ENCODE assay signal across 8 cellular contexts in genomic region chr19:5621311-5621944, GRCh38. TPM values are rescaled to one million over a fixed set of nuclear protein-coding genes. Genes with fewer than 3 reads are reported as not detected.
DNase-seq lines count a peak whose midpoint lies in the region; ATAC-seq and TF ChIP-seq lines count a peak whose summit lies in the region.

No MANE protein-coding gene starts in this region.

- ATAC-seq in left lung: no peak

- peak overlapping the region; percentile 100 for H3K4me3 Mint-ChIP-seq in T-helper 2 cell treated with Interferon-gamma antibody and Interleukin-4, amounts not matched to agents 5 μg/mL and 100 μg/mL, for 36 hours

- H3K36me3 ChIP-seq in ascending aorta: peaks cover 10 to 37% of the 10 kb centered on the region in 2 donors
- peaks cover 0 to 59% of the 10 kb centered on the region in 2 donors for H3K36me3 ChIP-seq in left lung
- H3K36me3 ChIP-seq in testis (ENCODE audit: low read depth, missing control alignments): no peaks in the 10 kb centered on the region

- intact Hi-C loops in ascending aorta (cut with DNase I) (loop anchor here (5.0 to 10.0 kb wide), 4 partner anchors 166 to 1113 kb away; partner anchors contain the start of genes DPP9, GPR108, KDM4B and TRIP10), left lung (cut with DNase I) (no loop called here), testis (cut with DNase I; ENCODE audit: low total_unique reads) (loop anchor here (5.0 kb wide), 1 partner anchor 66 kb away; no protein-coding TSS in a partner anchor)

- peak overlapping the region; percentile 90 for H3K27ac Mint-ChIP-seq in T-helper 2 cell treated with Interferon-gamma antibody and Interleukin-4, amounts not matched to agents 5 μg/mL and 100 μg/mL, for 36 hours

- no peaks in the 10 kb centered on the region for H3K9me3 ChIP-seq in ascending aorta
- no peaks in the 10 kb centered on the region for H3K9me3 ChIP-seq in left lung
- no peaks in the 10 kb centered on the region for H3K9me3 ChIP-seq in testis

- no peak for TF ChIP-seq POLR2A in testis (IDR thresholded peaks at IDR 0.05)

- peaks cover 67% of the 10 kb centered on the region for H3K36me3 Mint-ChIP-seq in T-helper 2 cell treated with Interferon-gamma antibody and Interleukin-4, amounts not matched to agents 5 μg/mL and 100 μg/mL, for 36 hours (ENCODE audit: low read depth)

- WGBS in testis, 2 donors: 3 to 12% methylated on average over 14 of the region's 14 CpGs

- no peaks in the 10 kb centered on the region for H3K9me3 Mint-ChIP-seq in T-helper 2 cell treated with Interferon-gamma antibody and Interleukin-4, amounts not matched to agents 5 μg/mL and 100 μg/mL, for 36 hours

- H3K4me1 ChIP-seq in ascending aorta (peaks cover 3 to 44% of the 10 kb centered on the region in 2 donors), left lung (peaks cover 36 to 75% of the 10 kb centered on the region in 2 donors), testis (peaks cover 46% of the 10 kb centered on the region)

- no peaks in the 10 kb centered on the region for H3K27me3 ChIP-seq in ascending aorta
- H3K27me3 ChIP-seq in left lung: no peaks in the 10 kb centered on the region
- no peaks in the 10 kb centered on the region for H3K27me3 ChIP-seq in testis

- TF ChIP-seq CTCF in ascending aorta (IDR thresholded peaks at IDR 0.05) (no peak), left lung (IDR thresholded peaks at IDR 0.05) (no peak), testis (IDR thresholded peaks at IDR 0.05) (no peak)

- H3K27ac ChIP-seq in ascending aorta (peak overlapping the region; percentile 93 to 97), left lung (peak overlapping the region; percentile 86 to 96), testis (peak overlapping the region; percentile 94 to 98)

- H3K4me3 ChIP-seq in ascending aorta: peak overlapping the region; percentile 86 to 96
- H3K4me3 ChIP-seq in left lung: peak overlapping the region; percentile 98 to 99
- peak overlapping the region; percentile 97 to 99 for H3K4me3 ChIP-seq in testis

- no peak for DNase-seq in T-helper 2 cell treated with Interferon-gamma antibody and Interleukin-4, amounts not matched to agents 5 μg/mL and 100 μg/mL, for 36 hours (ENCODE audit: low spot score)
- DNase-seq in T-helper 2 cell (no peak), ascending aorta (ENCODE audit: low spot score in 2 of 2) (no peak), left lung (no peak), testis (peak; percentile 93), NCI-H345 (lab: John Stamatoyannopoulos, UW) (no peak), SW 1271 (lab: John Stamatoyannopoulos, UW) (no peak)
- DNase-seq in effector CD8-positive, alpha-beta T cell (lab: John Stamatoyannopoulos, UW): no peak

- H3K27me3 Mint-ChIP-seq in T-helper 2 cell treated with Interferon-gamma antibody and Interleukin-4, amounts not matched to agents 5 μg/mL and 100 μg/mL, for 36 hours (ENCODE audit: low read depth): peaks cover 3% of the 10 kb centered on the region

- peaks cover 41% of the 10 kb centered on the region for H3K4me1 Mint-ChIP-seq in T-helper 2 cell treated with Interferon-gamma antibody and Interleukin-4, amounts not matched to agents 5 μg/mL and 100 μg/mL, for 36 hours (ENCODE audit: low read depth)

RNA-seq across cellular contexts. Expression of gene SAFB2, which starts 1.1 kb away (rescaled TPM):
- total RNA-seq in ascending aorta: 10.7 TPM
- total RNA-seq in left lung: 10 to 100 TPM; 62.0 to 75.9 TPM
- 100 to 1,000 TPM; 173 to 209 TPM for total RNA-seq in testis
- polyA plus RNA-seq in testis (ENCODE audit: insufficient read depth, low read depth, low replicate concordance): 84.1 TPM

RNA-seq across cellular contexts. Expression of gene SAFB, which starts 1.5 kb away (rescaled TPM):
- total RNA-seq in ascending aorta (114 TPM), left lung (10 to 100 TPM; 63.7 to 92.2 TPM), testis (100 to 1,000 TPM; 202 to 220 TPM)
- polyA plus RNA-seq in testis (ENCODE audit: insufficient read depth, low read depth, low replicate concordance): 83.2 TPM

RNA-seq across cellular contexts. Expression of gene TINCR, which starts 53.7 kb away (rescaled TPM):
- not detected for total RNA-seq in ascending aorta
- total RNA-seq in left lung: under 1 TPM; 0.76 TPM
- 1 to 10 TPM; 5.6 to 7.0 TPM for total RNA-seq in testis
- 3.0 TPM for polyA plus RNA-seq in testis (ENCODE audit: insufficient read depth, low read depth, low replicate concordance)

RNA-seq across cellular contexts. Expression of gene MICOS13, which starts 58.9 kb away (rescaled TPM):
- total RNA-seq in ascending aorta (75.6 TPM), left lung (10 to 100 TPM; 46.7 to 63.3 TPM), testis (100 to 1,000 TPM in 1 of 2 donors, 10 to 100 TPM in 1; 98.0 to 198 TPM)
- 152 TPM for polyA plus RNA-seq in testis (ENCODE audit: insufficient read depth, low read depth, low replicate concordance)

RNA-seq across cellular contexts. Expression of gene HSD11B1L, which starts 59.4 kb away (rescaled TPM):
- total RNA-seq in ascending aorta (116 TPM), left lung (10 to 100 TPM in 1 of 2 donors, 1 to 10 TPM in 1; 5.8 to 10.4 TPM), testis (10 to 100 TPM; 18.8 to 21.0 TPM)
- polyA plus RNA-seq in testis (ENCODE audit: insufficient read depth, low read depth, low replicate concordance): 8.1 TPM

Comparison
In these comparisons a context has a peak if more than half of its experiments do, and no peak if none do; other contexts are left out.
1. intact Hi-C loops: an anchor here in ascending aorta (5.0 to 10.0 kb wide) and testis (5.0 kb wide); none called in left lung.